20 cellular contexts compared by ENCODE assay signal in genomic region chr4:48664938-48665337, GRCh38.
"Had no signal": no experiment of that assay in that cellular context is flagged by ENCODE, and none has a peak within 500 bp of the region (broad histone marks: within the 10 kb centered on the region; RNA-seq: fewer than 3 reads in every experiment).

No MANE protein-coding gene starts in this region.

- H3K27ac ChIP-seq: ovary, spleen, VCaP had no signal

- H3K27ac Mint-ChIP-seq: dendritic cell treated with granulocyte-macrophage colony-stimulating factor and Interleukin-4, amounts not matched to agents 40 ng/mL and 50 ng/mL, for 4 days; memory B cell; stimulated activated naive B cell treated with anti-CD40 and anti-IgM and Interleukin-4, amounts not matched to agents 10 μg/mL and 1 μg/mL and 100 μg/mL, for 72 hours had no signal

- DNase-seq: activated CD4-positive, alpha-beta T cell treated with anti-CD3 and anti-CD28 coated beads, Interleukin-2, amount 50 U/mL, for 1 hour; activated CD4-positive, CD25-positive, alpha-beta regulatory T cell treated with anti-CD3 and anti-CD28 coated beads, Interleukin-2, amount 50 U/mL, for 72 hours; activated CD8-positive, alpha-beta memory T cell treated with anti-CD3 and anti-CD28 coated beads, Interleukin-2, amount 50 U/mL, for 4 hours; activated effector memory CD4-positive, alpha-beta T cell treated with anti-CD3 and anti-CD28 coated beads, Interleukin-2, amount 50 U/mL, for 16 hours; activated T-cell treated with anti-CD3 and anti-CD28 coated beads, Interleukin-2, amount 50 U/mL, for 4 hours; cerebellar nuclear complex; effector CD8-positive, alpha-beta T cell; naive B cell; ovary; spleen; stimulated activated CD4-positive, alpha-beta T cell treated with anti-CD3 and anti-CD28 coated beads, Interleukin-4, amount 100 ng/mL, for 4 hours; stimulated activated naive B cell treated with anti-CD40 and anti-IgM and Interleukin-4, amounts not matched to agents 10 μg/mL and 1 μg/mL and 100 μg/mL, for 72 hours; T-helper 2 cell had no signal

- H3K9me3 Mint-ChIP-seq: activated naive CD4-positive, alpha-beta T cell treated with anti-CD3 and anti-CD28 coated beads, Interleukin-2, amount 50 U/mL, for 24 hours; activated T-cell treated with anti-CD3 and anti-CD28 coated beads, Interleukin-2, amount 50 U/mL, for 4 hours; dendritic cell treated with granulocyte-macrophage colony-stimulating factor and Interleukin-4, amounts not matched to agents 40 ng/mL and 50 ng/mL, for 4 days had no signal

- H3K27me3 Mint-ChIP-seq: activated naive CD4-positive, alpha-beta T cell treated with anti-CD3 and anti-CD28 coated beads, Interleukin-2, amount 50 U/mL, for 24 hours; dendritic cell treated with granulocyte-macrophage colony-stimulating factor and Interleukin-4, amounts not matched to agents 40 ng/mL and 50 ng/mL, for 4 days; memory B cell; naive B cell; stimulated activated naive B cell treated with anti-CD40 and anti-IgM and Interleukin-4, amounts not matched to agents 10 μg/mL and 1 μg/mL and 100 μg/mL, for 72 hours had no signal

- H3K36me3 ChIP-seq: ascending aorta, ovary had no signal

- ATAC-seq: left lobe of liver; sciatic nerve; stimulated activated naive B cell treated with anti-CD40 and anti-IgM and Interleukin-4, amounts not matched to agents 10 μg/mL and 1 μg/mL and 100 μg/mL, for 72 hours had no signal

- H3K4me3 Mint-ChIP-seq: activated naive CD4-positive, alpha-beta T cell treated with anti-CD3 and anti-CD28 coated beads, Interleukin-2, amount 50 U/mL, for 24 hours; activated T-cell treated with anti-CD3 and anti-CD28 coated beads, Interleukin-2, amount 50 U/mL, for 4 hours; dendritic cell treated with granulocyte-macrophage colony-stimulating factor and Interleukin-4, amounts not matched to agents 40 ng/mL and 50 ng/mL, for 4 days; memory B cell; naive B cell; stimulated activated naive B cell treated with anti-CD40 and anti-IgM and Interleukin-4, amounts not matched to agents 10 μg/mL and 1 μg/mL and 100 μg/mL, for 72 hours had no signal

- H3K4me3 ChIP-seq: ascending aorta, ovary, spleen had no signal

- H3K27me3 ChIP-seq: ascending aorta, ovary, spleen had no signal

- H3K9me3 ChIP-seq: ovary had no signal
